Comparison of ENCODE assay signal across 1 cellular context in genomic region chr17:19386276-19386863, GRCh38.
TF ChIP-seq lines count a peak whose summit lies in the region.

No MANE protein-coding gene starts in this region.

TF ChIP-seq in IMR-90, 13 proteins besides CTCF, POLR2A, EP300 and RAD21:
- TF ChIP-seq FOS (IDR thresholded peaks at IDR 0.05; ENCODE audit: low read depth, low read length) (peak; percentile 39; the same call in 1 of the 2 replicates), BHLHE40 (IDR thresholded peaks at IDR 0.05; ENCODE audit: low read depth, low read length) (no peak), RFX5 (IDR thresholded peaks at IDR 0.05; ENCODE audit: low read depth, low read length) (no peak), NFE2L2 (IDR thresholded peaks at IDR 0.05; ENCODE audit: low read depth, low read length) (no peak), SMC3 (IDR thresholded peaks at IDR 0.05; ENCODE audit: low read depth, low read length) (no peak), USF2 (IDR thresholded peaks at IDR 0.05; ENCODE audit: low read depth, low read length) (no peak), MAZ (IDR thresholded peaks at IDR 0.05; ENCODE audit: borderline replicate concordance, low read depth, low read length) (peak; percentile 72), MAFK (IDR thresholded peaks at IDR 0.05; ENCODE audit: low read depth, low read length) (no peak), CEBPB (IDR thresholded peaks at IDR 0.05; ENCODE audit: low read depth, low read length) (peak; percentile 99), CHD1 (IDR thresholded peaks at IDR 0.05; ENCODE audit: low read depth, low read length) (no peak), MXI1 (IDR thresholded peaks at IDR 0.05; ENCODE audit: borderline replicate concordance, low read depth, low read length) (peak; percentile 60; the same call in 1 of the 2 replicates), RCOR1 (IDR thresholded peaks at IDR 0.05; ENCODE audit: insufficient replicate concordance, low read length) (no peak)
- TF ChIP-seq, protein P1, sequence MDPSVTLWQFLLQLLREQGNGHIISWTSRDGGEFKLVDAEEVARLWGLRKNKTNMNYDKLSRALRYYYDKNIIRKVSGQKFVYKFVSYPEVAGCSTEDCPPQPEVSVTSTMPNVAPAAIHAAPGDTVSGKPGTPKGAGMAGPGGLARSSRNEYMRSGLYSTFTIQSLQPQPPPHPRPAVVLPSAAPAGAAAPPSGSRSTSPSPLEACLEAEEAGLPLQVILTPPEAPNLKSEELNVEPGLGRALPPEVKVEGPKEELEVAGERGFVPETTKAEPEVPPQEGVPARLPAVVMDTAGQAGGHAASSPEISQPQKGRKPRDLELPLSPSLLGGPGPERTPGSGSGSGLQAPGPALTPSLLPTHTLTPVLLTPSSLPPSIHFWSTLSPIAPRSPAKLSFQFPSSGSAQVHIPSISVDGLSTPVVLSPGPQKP (IDR thresholded peaks at IDR 0.05; ENCODE audit: borderline replicate concordance, low read depth, low read length): no peak
TF ChIP-seq in IMR-90: peak in this region for 4.
